Comparison of ENCODE assay signal across 27 cellular contexts in the genomic region with DNA sequence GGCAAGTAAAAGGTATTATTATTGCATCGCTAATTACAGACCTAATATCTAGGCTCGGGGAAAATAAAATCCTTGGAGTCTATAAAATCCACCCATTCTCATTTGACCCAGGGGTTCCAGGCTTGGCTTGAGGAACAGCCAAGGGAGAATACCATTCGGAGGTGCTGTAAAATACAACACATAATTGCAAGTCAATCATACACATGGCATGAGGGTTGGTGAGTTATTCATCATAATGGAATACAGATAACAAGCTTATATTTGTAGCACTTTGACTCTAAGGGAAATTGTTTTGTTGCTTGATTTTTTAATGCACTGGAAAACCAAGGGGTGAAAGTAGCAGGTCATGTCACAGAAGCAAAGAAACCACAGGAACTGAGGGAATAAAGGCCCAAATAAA. TPM values are rescaled to one million over a fixed set of nuclear protein-coding genes. Genes with fewer than 3 reads are reported as not detected.
"Had no signal": no experiment of that assay in that cellular context is flagged by ENCODE, and none has a peak within 500 bp of the region (broad histone marks: within the 10 kb centered on the region; RNA-seq: fewer than 3 reads in every experiment).

No MANE protein-coding gene starts in this region.

- H3K9me3 ChIP-seq: suprapubic skin, testis, thoracic aorta, thyroid gland, transverse colon, upper lobe of right lung, uterus, vagina had no signal

- DNase-seq: stimulated activated CD4-positive, alpha-beta T cell treated with anti-CD3 and anti-CD28 coated beads, Interleukin-2, amount 100 ng/mL, for 48 hours; stimulated activated CD4-positive, alpha-beta T cell treated with anti-CD3 and anti-CD28 coated beads, Interleukin-4, amount 100 ng/mL, for 1 hour; stimulated activated CD4-positive, alpha-beta T cell treated with anti-CD3 and anti-CD28 coated beads, Interleukin-4, amount 100 ng/mL, for 24 hours; stimulated activated CD4-positive, alpha-beta T cell treated with anti-CD3 and anti-CD28 coated beads, Interleukin-4, amount 100 ng/mL, for 4 hours; stimulated activated CD8-positive, alpha-beta memory T cell treated with anti-CD3 and anti-CD28 coated beads, Interleukin-4, amount 100 ng/mL, for 48 hours; stimulated activated naive B cell treated with anti-CD40 and anti-IgM and Interleukin-4, amounts not matched to agents 10 μg/mL and 1 μg/mL and 100 μg/mL, for 72 hours; stimulated activated naive CD4-positive, alpha-beta T cell; stimulated activated naive CD4-positive, alpha-beta T cell treated with Interleukin-2 at 50 U/mL for 16 hours; stimulated activated naive CD8-positive, alpha-beta T cell treated with anti-CD3 and anti-CD28 coated beads, Interleukin-15, amount 100 ng/mL, for 72 hours; stimulated activated naive CD8-positive, alpha-beta T cell treated with anti-CD3 and anti-CD28 coated beads, Interleukin-15, Interleukin-2, amounts not matched to agents 100 U/mL and 50 U/mL, for 24 hours; stomach; substantia nigra; testis; thyroid gland; tibial artery; transverse colon; upper lobe of left lung; upper lobe of right lung; uterus had no signal

- H3K4me1 ChIP-seq: stomach, suprapubic skin, testis, thyroid gland, tibial artery, tibial nerve, transverse colon, upper lobe of left lung, upper lobe of right lung, uterus, vagina had no signal

- H3K27ac ChIP-seq: stomach, suprapubic skin, testis, thoracic aorta, thyroid gland, tibial artery, tibial nerve, transverse colon, upper lobe of left lung, upper lobe of right lung, uterus, vagina had no signal

- H3K27me3 ChIP-seq: stomach, testis, thyroid gland, tibial artery, tibial nerve, transverse colon, upper lobe of left lung, upper lobe of right lung, uterus, vagina had no signal

- ATAC-seq: stimulated activated effector memory CD8-positive, alpha-beta T cell treated with anti-CD3 and anti-CD28 coated beads, Interleukin-12 subunit alpha, Interleukin-12 subunit beta, amount 100 ng/mL, for 72 hours; stimulated activated memory B cell treated with anti-CD40 and anti-IgM and Interleukin-4, amounts not matched to agents 10 μg/mL and 1 μg/mL and 100 μg/mL, for 72 hours; stimulated activated naive B cell treated with anti-CD40 and anti-IgM and Interleukin-4, amounts not matched to agents 10 μg/mL and 1 μg/mL and 100 μg/mL, for 72 hours; stimulated activated naive CD8-positive, alpha-beta T cell treated with anti-CD3 and anti-CD28 coated beads, Interleukin-15, amount 100 ng/mL, for 72 hours; stimulated activated naive CD8-positive, alpha-beta T cell treated with anti-CD3 and anti-CD28 coated beads, Interleukin-15, Interleukin-2, amounts not matched to agents 100 U/mL and 50 U/mL, for 24 hours; upper lobe of right lung had no signal

- H3K4me3 ChIP-seq: stomach, suprapubic skin, testis, thoracic aorta, thyroid gland, tibial artery, tibial nerve, transverse colon, upper lobe of left lung, upper lobe of right lung, uterus, vagina had no signal

- H3K36me3 ChIP-seq: stomach, suprapubic skin, thoracic aorta, thyroid gland, tibial artery, tibial nerve, transverse colon, upper lobe of left lung, upper lobe of right lung, uterus, vagina had no signal

RNA-seq across cellular contexts. Expression of a gene that starts 23.0 kb away (rescaled TPM):
- total RNA-seq: subcutaneous adipose tissue, thoracic aorta, ureter had no signal
